ENCODE assay signal across 19 cellular contexts in the genomic region with DNA sequence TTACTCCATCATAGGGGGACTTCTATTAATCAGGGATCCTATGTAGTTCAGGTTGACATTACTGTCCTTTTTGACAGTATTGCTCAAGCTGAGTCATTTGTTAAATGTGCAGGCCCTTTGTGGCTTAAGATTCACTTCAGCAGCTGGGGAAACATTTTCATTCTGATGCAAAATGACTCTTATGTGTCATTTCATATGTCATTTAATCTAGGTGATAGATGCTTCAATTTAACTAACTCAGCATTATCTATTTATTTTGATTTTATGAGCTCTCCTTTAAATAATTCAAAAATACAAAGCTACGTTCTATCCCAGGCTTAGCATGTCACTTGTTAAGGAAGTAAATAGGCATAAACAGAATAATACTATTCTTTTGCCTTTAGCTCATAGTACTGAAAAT.
A peak's percentile ranks its signal among the peaks of the same experiment; 100 is the strongest.
DNase-seq lines count a peak whose midpoint lies in the region; ATAC-seq, FAIRE-seq and TF ChIP-seq lines count a peak whose summit lies in the region.
"Had no signal": no experiment of that assay in that cellular context is flagged by ENCODE, and none has a peak within 500 bp of the region (broad histone marks: within the 10 kb centered on the region; RNA-seq: fewer than 3 reads in every experiment).

No MANE protein-coding gene starts in this region.

- H3K4me2 ChIP-seq in A549 (no peak overlapping the region), PC-3 (ENCODE audit: low read length) (no peak overlapping the region)
- H3K4me2 ChIP-seq: KMS-11 had no signal

- WGBS in A549 (ENCODE audit: missing lambda C conversion rate), result 0% methylated on average over 1 of the region's 1 CpG

- no peak overlapping the region for H3K27ac ChIP-seq in A549
- H3K27ac ChIP-seq in PC-3 (ENCODE audit: low read length), result no peak overlapping the region
- H3K27ac ChIP-seq: 22Rv1, KMS-11, RWPE1, SJCRH30 had no signal

- no peaks in the 10 kb centered on the region for H3F3A ChIP-seq in PC-3 (ENCODE audit: low read length, unreplicated experiment)

- FAIRE-seq in A549 (lab: Jason Lieb, UNC), result no peak
- FAIRE-seq: G401.6 had no signal

- TF ChIP-seq CTCF in A549 (IDR thresholded peaks at IDR 0.05) (no peak), PC-3 (conservative IDR thresholded peaks at IDR 0.05; ENCODE audit: low read depth, low read length) (no peak)

- H3K9ac ChIP-seq in PC-3 (ENCODE audit: low read length), result no peak overlapping the region
- H3K9ac ChIP-seq: KMS-11 had no signal

- CTCF ChIA-PET in A549 (lab: Yijun Ruan, JAX) (no interaction called here), PC-3 (lab: Charles Lee) (no interaction called here)

- POLR2A ChIA-PET in A549 (lab: Yijun Ruan, JAX) (no interaction called here), PC-3 (lab: Charles Lee; ENCODE audit: unreplicated experiment) (no interaction called here)

- H3K79me2 ChIP-seq in PC-3 (ENCODE audit: low read length), result no peaks in the 10 kb centered on the region

- H3K27me3 ChIP-seq in PC-3 (ENCODE audit: low read length), result no peaks in the 10 kb centered on the region
- H3K27me3 ChIP-seq: SJCRH30 had no signal

- no peak for TF ChIP-seq POLR2A in A549 (IDR thresholded peaks at IDR 0.05; ENCODE audit: low read length)

- H3K4me3 ChIP-seq in A549, result no peak overlapping the region
- no peak overlapping the region for H3K4me3 ChIP-seq in PC-3 (ENCODE audit: low read length)
- H3K4me3 ChIP-seq: SJCRH30 had no signal

- no peaks in the 10 kb centered on the region for H3K9me3 ChIP-seq in A549
- peaks cover 7% of the 10 kb centered on the region for H3K9me3 ChIP-seq in PC-3 (ENCODE audit: low read length)
- H3K9me3 ChIP-seq: SJCRH30 had no signal

- DNase-seq in NCI-H1092 treated with DMSO at 0.1 percent for 48 hours (lab: John Stamatoyannopoulos, UW) (peak; percentile 2), NCI-H1092 (lab: John Stamatoyannopoulos, UW) (no peak), A549 (ENCODE audit: low read depth in 1 of 2, low spot score in 1 of 2) (no peak), NCI-H1930 (lab: John Stamatoyannopoulos, UW) (peak; percentile 15 to 72), PC-3 (peak; percentile 3), pons (ENCODE audit: low spot score) (no peak)
- DNase-seq: H7, HFFc6, NCI-H1105 treated with DMSO at 0.1 percent for 48 hours, NCI-H187 treated with DMSO at 0.1 percent for 48 hours, NCI-H524 treated with DMSO at 0.1 percent for 48 hours, SJCRH30, SW 1271 had no signal

- no peak overlapping the region for H2AFZ ChIP-seq in PC-3 (ENCODE audit: low read length)

- H4K20me1 ChIP-seq in PC-3 (ENCODE audit: low read length), result no peaks in the 10 kb centered on the region

- TF ChIP-seq EP300 in A549 (IDR thresholded peaks at IDR 0.05), result no peak

- intact Hi-C loops in PC-3 (cut with micrococcal nuclease), result no loop called here

- H3K4me1 ChIP-seq in A549 (no peaks in the 10 kb centered on the region), PC-3 (ENCODE audit: insufficient read depth, low read length) (no peaks in the 10 kb centered on the region)
- H3K4me1 ChIP-seq: SJCRH30 had no signal

- no peak for TF ChIP-seq RAD21 in A549 (conservative IDR thresholded peaks at IDR 0.05 in 1 of 2, IDR thresholded peaks at IDR 0.05 in 1 of 2)

- H3K36me3 ChIP-seq in PC-3 (ENCODE audit: low read depth, low read length), result no peaks in the 10 kb centered on the region
- H3K36me3 ChIP-seq: SJCRH30 had no signal

- no peaks in the 10 kb centered on the region for H3K9me2 ChIP-seq in PC-3 (replicated peaks; ENCODE audit: low read length)

- BruUV-seq in PC-3 (replicated peaks; lab: Mats Ljungman, UMichigan), result no TSS peak

- ATAC-seq in A549, result no peak
- no peak for ATAC-seq in PC-3
- no peak for ATAC-seq in GM18517 (IDR thresholded peaks at IDR 0.05; ENCODE audit: unreplicated experiment)
- ATAC-seq in SK-N-SH treated with all-trans-retinoic acid at 6 μM for 48 hours, result no peak

TF ChIP-seq in A549, 52 proteins besides CTCF, POLR2A, EP300 and RAD21:
- TF ChIP-seq, protein P1, sequence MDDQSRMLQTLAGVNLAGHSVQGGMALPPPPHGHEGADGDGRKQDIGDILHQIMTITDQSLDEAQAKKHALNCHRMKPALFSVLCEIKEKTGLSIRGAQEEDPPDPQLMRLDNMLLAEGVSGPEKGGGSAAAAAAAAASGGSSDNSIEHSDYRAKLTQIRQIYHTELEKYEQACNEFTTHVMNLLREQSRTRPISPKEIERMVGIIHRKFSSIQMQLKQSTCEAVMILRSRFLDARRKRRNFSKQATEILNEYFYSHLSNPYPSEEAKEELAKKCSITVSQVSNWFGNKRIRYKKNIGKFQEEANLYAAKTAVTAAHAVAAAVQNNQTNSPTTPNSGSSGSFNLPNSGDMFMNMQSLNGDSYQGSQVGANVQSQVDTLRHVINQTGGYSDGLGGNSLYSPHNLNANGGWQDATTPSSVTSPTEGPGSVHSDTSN (IDR thresholded peaks at IDR 0.05), result no peak
- TF ChIP-seq RARB (CRISPR knock-in tag; IDR thresholded peaks at IDR 0.05) (no peak), MAFK (IDR thresholded peaks at IDR 0.05; ENCODE audit: partially characterized antibody) (peak; percentile 27)

TF ChIP-seq in SK-N-SH treated with all-trans-retinoic acid at 6 μM for 48 hours, 23 proteins besides CTCF, POLR2A, EP300 and RAD21:
- TF ChIP-seq GLIS3 (CRISPR knock-in tag; IDR thresholded peaks at IDR 0.05) (no peak), SNAI2 (CRISPR knock-in tag; IDR thresholded peaks at IDR 0.05) (no peak), ARNTL (CRISPR knock-in tag; IDR thresholded peaks at IDR 0.05; ENCODE audit: borderline replicate concordance, low read depth) (no peak), TCF4 (CRISPR knock-in tag; IDR thresholded peaks at IDR 0.05; ENCODE audit: borderline replicate concordance) (no peak)

Comparison
In these comparisons a context has a peak if more than half of its experiments do, and no peak if none do; other contexts are left out.
1. DNase-seq: peak in NCI-H1092 treated with DMSO at 0.1 percent for 48 hours (single experiment), NCI-H1930 (2 of 2) and PC-3 (single experiment); none in NCI-H1092 (single experiment), A549 (0 of 2) and pons (single experiment).